Comparison of ENCODE assay signal across 10 cellular contexts in the genomic region with DNA sequence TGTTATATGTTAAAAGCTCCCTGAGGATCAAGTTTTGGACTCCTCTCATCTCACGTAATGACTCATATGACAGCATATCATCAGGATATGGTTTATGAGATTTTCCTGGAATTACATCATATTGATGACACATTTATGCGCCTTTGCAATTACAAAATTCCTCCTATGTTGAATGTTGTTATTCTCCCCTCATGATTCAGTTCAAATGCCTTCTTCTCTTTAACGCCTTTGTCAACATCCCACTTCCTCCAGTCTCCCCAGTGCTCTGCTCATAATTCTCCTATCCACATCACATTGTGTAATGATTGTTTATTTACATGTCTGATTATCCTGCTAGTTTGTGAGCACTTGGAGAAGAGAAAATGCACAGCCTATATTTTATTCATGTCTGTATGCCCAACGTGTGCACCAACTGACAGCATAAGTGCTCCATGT.
DNase-seq lines count a peak whose midpoint lies in the region; ATAC-seq and TF ChIP-seq lines count a peak whose summit lies in the region.
"Had no signal": no experiment of that assay in that cellular context is flagged by ENCODE, and none has a peak within 500 bp of the region (broad histone marks: within the 10 kb centered on the region; RNA-seq: fewer than 3 reads in every experiment).

No MANE protein-coding gene starts in this region.

- peak overlapping the region; percentile 45; the same call in 1 of the 2 replicates for H3K27ac ChIP-seq in 22Rv1
- no peak overlapping the region for H3K27ac ChIP-seq in HEK293 (ENCODE audit: extremely low read depth, low read depth, low read length)
- H3K27ac ChIP-seq: right atrium auricular region had no signal

- no peak for TF ChIP-seq CTCF in 22Rv1 (IDR thresholded peaks at IDR 0.05)
- TF ChIP-seq CTCF in HEK293 (tag by site-specific recombination; IDR thresholded peaks at IDR 0.05) = no peak

- peak; percentile 57 to 86 for DNase-seq in SW 1271 (lab: John Stamatoyannopoulos, UW)
- peak; percentile 77 for DNase-seq in foreskin melanocyte
- DNase-seq in cardiac septum (ENCODE audit: low spot score) = no peak
- DNase-seq in head of caudate nucleus = no peak
- DNase-seq: heart right ventricle had no signal

- no peak for ATAC-seq in HG03196 (IDR thresholded peaks at IDR 0.05; ENCODE audit: unreplicated experiment)
- ATAC-seq in HG03442 (IDR thresholded peaks at IDR 0.05; ENCODE audit: unreplicated experiment) = no peak

- H3K36me3 ChIP-seq in HEK293 (ENCODE audit: control insufficient read depth in 2 of 2, insufficient read depth in 1 of 2, low read length in 2 of 2) = no peaks in the 10 kb centered on the region
- H3K36me3 ChIP-seq: heart right ventricle, right atrium auricular region had no signal

- peaks cover 11% of the 10 kb centered on the region for H3K4me1 ChIP-seq in HEK293 (ENCODE audit: control insufficient read depth, insufficient read depth, low read length)
- H3K4me1 ChIP-seq: right atrium auricular region had no signal

- no peak overlapping the region for H3K4me3 ChIP-seq in HEK293 (ENCODE audit: low read depth, low read length)
- H3K4me3 ChIP-seq: heart right ventricle, right atrium auricular region had no signal

- intact Hi-C loops in cardiac septum (cut with DNase I) (no loop called here), head of caudate nucleus (cut with DNase I) (no loop called here)

- H3K9me3 ChIP-seq in HEK293 (ENCODE audit: control insufficient read depth, insufficient read depth, low read depth, low read length) = no peaks in the 10 kb centered on the region
- H3K9me3 ChIP-seq: heart right ventricle, right atrium auricular region had no signal

- CTCF ChIA-PET in HEK293 (lab: Yijun Ruan, JAX) = interaction anchor here (0.7 to 1.1 kb wide), 3 partner anchors 53 to 128 kb away, joined by 3 to 4 read pairs (median 3); no protein-coding TSS in a partner anchor

- POLR2A ChIA-PET in HEK293 (lab: Yijun Ruan, JAX) = interaction anchor here (0.6 kb wide), 1 partner anchor 30 kb away, joined by 4 read pairs; no protein-coding TSS in a partner anchor

TF ChIP-seq in HEK293, 187 proteins besides CTCF, POLR2A, EP300 and RAD21 (continues in another document):
- TF ChIP-seq SCRT2 (tag by site-specific recombination; IDR thresholded peaks at IDR 0.05) (peak; percentile 95), ZBTB20 (tag by site-specific recombination; IDR thresholded peaks at IDR 0.05) (peak; percentile 52), ZNF529 (tag by site-specific recombination; IDR thresholded peaks at IDR 0.05; ENCODE audit: insufficient replicate concordance) (peak; percentile 75), KLF8 (tag by site-specific recombination; IDR thresholded peaks at IDR 0.05) (peak; percentile 99), ZSCAN23 (tag by site-specific recombination; IDR thresholded peaks at IDR 0.05) (peak; percentile 100), ZXDB (tag by site-specific recombination; IDR thresholded peaks at IDR 0.05) (peak; percentile 91), ZNF214 (tag by site-specific recombination; IDR thresholded peaks at IDR 0.05; ENCODE audit: borderline replicate concordance) (peak; percentile 39; the same call in 1 of the 2 replicates), ZNF654 (tag by site-specific recombination; IDR thresholded peaks at IDR 0.05; ENCODE audit: low read depth) (peak; percentile 47), BCL11A (tag by site-specific recombination; IDR thresholded peaks at IDR 0.05; ENCODE audit: low read depth) (peak; percentile 97), GLIS2 (tag by site-specific recombination; IDR thresholded peaks at IDR 0.05) (no peak), ZNF623 (tag by site-specific recombination; IDR thresholded peaks at IDR 0.05) (peak; percentile 57)
- TF ChIP-seq, protein P1, sequence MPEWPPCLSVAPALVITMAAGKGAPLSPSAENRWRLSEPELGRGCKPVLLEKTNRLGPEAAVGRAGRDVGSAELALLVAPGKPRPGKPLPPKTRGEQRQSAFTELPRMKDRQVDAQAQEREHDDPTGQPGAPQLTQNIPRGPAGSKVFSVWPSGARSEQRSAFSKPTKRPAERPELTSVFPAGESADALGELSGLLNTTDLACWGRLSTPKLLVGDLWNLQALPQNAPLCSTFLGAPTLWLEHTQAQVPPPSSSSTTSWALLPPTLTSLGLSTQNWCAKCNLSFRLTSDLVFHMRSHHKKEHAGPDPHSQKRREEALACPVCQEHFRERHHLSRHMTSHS (tag by site-specific recombination; IDR thresholded peaks at IDR 0.05) = peak; percentile 86; the same call in 1 of the 2 replicates
- TF ChIP-seq, protein P2, sequence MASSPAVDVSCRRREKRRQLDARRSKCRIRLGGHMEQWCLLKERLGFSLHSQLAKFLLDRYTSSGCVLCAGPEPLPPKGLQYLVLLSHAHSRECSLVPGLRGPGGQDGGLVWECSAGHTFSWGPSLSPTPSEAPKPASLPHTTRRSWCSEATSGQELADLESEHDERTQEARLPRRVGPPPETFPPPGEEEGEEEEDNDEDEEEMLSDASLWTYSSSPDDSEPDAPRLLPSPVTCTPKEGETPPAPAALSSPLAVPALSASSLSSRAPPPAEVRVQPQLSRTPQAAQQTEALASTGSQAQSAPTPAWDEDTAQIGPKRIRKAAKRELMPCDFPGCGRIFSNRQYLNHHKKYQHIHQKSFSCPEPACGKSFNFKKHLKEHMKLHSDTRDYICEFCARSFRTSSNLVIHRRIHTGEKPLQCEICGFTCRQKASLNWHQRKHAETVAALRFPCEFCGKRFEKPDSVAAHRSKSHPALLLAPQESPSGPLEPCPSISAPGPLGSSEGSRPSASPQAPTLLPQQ (tag by site-specific recombination; IDR thresholded peaks at IDR 0.05) = peak; percentile 95
- TF ChIP-seq, protein P3, sequence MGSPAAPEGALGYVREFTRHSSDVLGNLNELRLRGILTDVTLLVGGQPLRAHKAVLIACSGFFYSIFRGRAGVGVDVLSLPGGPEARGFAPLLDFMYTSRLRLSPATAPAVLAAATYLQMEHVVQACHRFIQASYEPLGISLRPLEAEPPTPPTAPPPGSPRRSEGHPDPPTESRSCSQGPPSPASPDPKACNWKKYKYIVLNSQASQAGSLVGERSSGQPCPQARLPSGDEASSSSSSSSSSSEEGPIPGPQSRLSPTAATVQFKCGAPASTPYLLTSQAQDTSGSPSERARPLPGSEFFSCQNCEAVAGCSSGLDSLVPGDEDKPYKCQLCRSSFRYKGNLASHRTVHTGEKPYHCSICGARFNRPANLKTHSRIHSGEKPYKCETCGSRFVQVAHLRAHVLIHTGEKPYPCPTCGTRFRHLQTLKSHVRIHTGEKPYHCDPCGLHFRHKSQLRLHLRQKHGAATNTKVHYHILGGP (tag by site-specific recombination; IDR thresholded peaks at IDR 0.05) = peak; percentile 92
- TF ChIP-seq, protein P4, sequence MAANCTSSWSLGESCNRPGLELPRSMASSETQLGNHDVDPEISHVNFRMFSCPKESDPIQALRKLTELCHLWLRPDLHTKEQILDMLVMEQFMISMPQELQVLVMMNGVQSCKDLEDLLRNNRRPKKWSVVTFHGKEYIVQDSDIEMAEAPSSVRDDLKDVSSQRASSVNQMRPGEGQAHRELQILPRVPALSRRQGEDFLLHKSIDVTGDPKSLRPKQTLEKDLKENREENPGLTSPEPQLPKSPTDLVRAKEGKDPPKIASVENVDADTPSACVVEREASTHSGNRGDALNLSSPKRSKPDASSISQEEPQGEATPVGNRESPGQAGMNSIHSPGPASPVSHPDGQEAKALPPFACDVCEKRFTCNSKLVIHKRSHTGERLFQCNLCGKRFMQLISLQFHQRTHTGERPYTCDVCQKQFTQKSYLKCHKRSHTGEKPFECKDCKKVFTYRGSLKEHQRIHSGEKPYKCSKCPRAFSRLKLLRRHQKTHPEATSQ (tag by site-specific recombination; IDR thresholded peaks at IDR 0.05) = peak; percentile 96
- TF ChIP-seq, protein P5, sequence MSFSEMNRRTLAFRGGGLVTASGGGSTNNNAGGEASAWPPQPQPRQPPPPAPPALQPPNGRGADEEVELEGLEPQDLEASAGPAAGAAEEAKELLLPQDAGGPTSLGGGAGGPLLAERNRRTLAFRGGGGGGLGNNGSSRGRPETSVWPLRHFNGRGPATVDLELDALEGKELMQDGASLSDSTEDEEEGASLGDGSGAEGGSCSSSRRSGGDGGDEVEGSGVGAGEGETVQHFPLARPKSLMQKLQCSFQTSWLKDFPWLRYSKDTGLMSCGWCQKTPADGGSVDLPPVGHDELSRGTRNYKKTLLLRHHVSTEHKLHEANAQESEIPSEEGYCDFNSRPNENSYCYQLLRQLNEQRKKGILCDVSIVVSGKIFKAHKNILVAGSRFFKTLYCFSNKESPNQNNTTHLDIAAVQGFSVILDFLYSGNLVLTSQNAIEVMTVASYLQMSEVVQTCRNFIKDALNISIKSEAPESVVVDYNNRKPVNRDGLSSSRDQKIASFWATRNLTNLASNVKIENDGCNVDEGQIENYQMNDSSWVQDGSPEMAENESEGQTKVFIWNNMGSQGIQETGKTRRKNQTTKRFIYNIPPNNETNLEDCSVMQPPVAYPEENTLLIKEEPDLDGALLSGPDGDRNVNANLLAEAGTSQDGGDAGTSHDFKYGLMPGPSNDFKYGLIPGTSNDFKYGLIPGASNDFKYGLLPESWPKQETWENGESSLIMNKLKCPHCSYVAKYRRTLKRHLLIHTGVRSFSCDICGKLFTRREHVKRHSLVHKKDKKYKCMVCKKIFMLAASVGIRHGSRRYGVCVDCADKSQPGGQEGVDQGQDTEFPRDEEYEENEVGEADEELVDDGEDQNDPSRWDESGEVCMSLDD (tag by site-specific recombination; IDR thresholded peaks at IDR 0.05) = no peak; the same call in 1 of the 2 replicates

Comparison
In these comparisons a context has a peak if more than half of its experiments do, and no peak if none do; other contexts are left out.
1. DNase-seq: peak in SW 1271 (2 of 2) and foreskin melanocyte (single experiment); none in cardiac septum (single experiment) and head of caudate nucleus (0 of 42).